In genomic region chr6:33620584-33621395, GRCh38 we compare ENCODE assay signal across 8 cellular contexts. TPM values are rescaled to one million over a fixed set of nuclear protein-coding genes. Genes with fewer than 3 reads are reported as not detected.
DNase-seq lines count a peak whose midpoint lies in the region; ATAC-seq and TF ChIP-seq lines count a peak whose summit lies in the region.

ITPR3 (plus strand) TSS chr6:33621322; CDS start chr6:33621603, 281 bp downstream.

- H3K4me3 ChIP-seq in BJ (ENCODE audit: low read depth, low read length) (peak within 1 kb of the TSS; percentile 62), HL-60 (replicated peaks; ENCODE audit: insufficient read depth, low read length) (peak within 1 kb of the TSS; percentile 44), gastrocnemius medialis (peak within 1 kb of the TSS; percentile 59 to 70 (median 68))

- H3K27ac ChIP-seq in HL-60 (replicated peaks) (no peak within 1 kb of the TSS), gastrocnemius medialis (peak within 1 kb of the TSS; percentile 73 to 78 (median 76))

- TF ChIP-seq CTCF in BJ (IDR thresholded peaks at IDR 0.05; ENCODE audit: insufficient read depth, low read depth, low read length) (no peak), HL-60 (IDR thresholded peaks at IDR 0.05; ENCODE audit: insufficient read depth, low read length) (no peak), gastrocnemius medialis (IDR thresholded peaks at IDR 0.05 in 4 of 5, conservative IDR thresholded peaks at IDR 0.05 in 1 of 5) (no peak)

- CTCF ChIA-PET in BJ (lab: Yijun Ruan, JAX) = interaction anchor here (1.1 to 3.4 kb wide), 8 partner anchors 10 to 80 kb away, joined by 3 to 14 read pairs (median 8); no protein-coding TSS in a partner anchor

- H3K27me3 ChIP-seq in BJ (ENCODE audit: control insufficient read depth, insufficient read depth, low read length) (no peaks in the 10 kb centered on the region), HL-60 (ENCODE audit: insufficient read depth, poor library complexity, severe bottlenecking) (peaks cover 23% of the 10 kb centered on the region), gastrocnemius medialis (peaks cover 6 to 7% (median 7%) of the 10 kb centered on the region in 3 donors)

- peaks cover 12 to 23% of the 10 kb centered on the region in 2 donors for H3K4me1 ChIP-seq in gastrocnemius medialis

- H3K9me3 ChIP-seq in gastrocnemius medialis = no peaks in the 10 kb centered on the region

- intact Hi-C loops in left ventricle myocardium superior (cut with micrococcal nuclease) (no loop called here), gastrocnemius medialis (cut with DNase I; ENCODE audit: low total_unique reads) (no loop called here)

- H3K36me3 ChIP-seq in BJ (ENCODE audit: control insufficient read depth, insufficient read depth, low read length) = peaks cover 3% of the 10 kb centered on the region
- H3K36me3 ChIP-seq in gastrocnemius medialis = no peaks in the 10 kb centered on the region

- DNase-seq in BJ (ENCODE audit: low read depth) = no peak
- peak in 1 of 2 experiments; percentile 17 for DNase-seq in HL-60 (ENCODE audit: low read depth in 1 of 2, low spot score in 1 of 2)
- peak; percentile 71 for DNase-seq in left ventricle myocardium superior
- DNase-seq in gastrocnemius medialis = no peak

- in situ Hi-C loops in gastrocnemius medialis (cut with MboI; ENCODE audit: low sequenced_read_pairs in 4 of 4) = no loop called here

- peak within 1 kb of the TSS; percentile 82 for H3K27ac Mint-ChIP-seq in activated naive CD8-positive, alpha-beta T cell

- peak; percentile 80 for ATAC-seq in GM19351 (IDR thresholded peaks at IDR 0.05; ENCODE audit: unreplicated experiment)
- ATAC-seq in SK-N-SH treated with all-trans-retinoic acid at 6 μM for 48 hours = peak; percentile 84
- peak; percentile 73 for ATAC-seq in left ventricle myocardium superior
- peak; percentile 47 to 75 for ATAC-seq in gastrocnemius medialis
- no peak for ATAC-seq in GM18858 (IDR thresholded peaks at IDR 0.05; ENCODE audit: unreplicated experiment)

- H3K9me3 Mint-ChIP-seq in activated naive CD8-positive, alpha-beta T cell (ENCODE audit: low read depth) = no peaks in the 10 kb centered on the region

- TF ChIP-seq POLR2A in gastrocnemius medialis (IDR thresholded peaks at IDR 0.05) = peak in 1 of 2 donors; percentile 17

- H3K4me1 Mint-ChIP-seq in activated naive CD8-positive, alpha-beta T cell (ENCODE audit: low read depth) = peaks cover 59% of the 10 kb centered on the region

- POLR2A ChIA-PET in BJ (lab: Charles Lee) = interaction anchor here (0.6 kb wide), 1 partner anchor 151 kb away, joined by 5 read pairs; no protein-coding TSS in a partner anchor

- H3K27me3 Mint-ChIP-seq in activated naive CD8-positive, alpha-beta T cell = no peaks in the 10 kb centered on the region

- peak within 1 kb of the TSS; percentile 92 for H3K4me3 Mint-ChIP-seq in activated naive CD8-positive, alpha-beta T cell

- no peaks in the 10 kb centered on the region for H3K36me3 Mint-ChIP-seq in activated naive CD8-positive, alpha-beta T cell

TF ChIP-seq in SK-N-SH treated with all-trans-retinoic acid at 6 μM for 48 hours, 23 proteins besides CTCF, POLR2A, EP300 and RAD21:
- TF ChIP-seq OSR1 (CRISPR knock-in tag; IDR thresholded peaks at IDR 0.05) (no peak), POU6F1 (CRISPR knock-in tag; IDR thresholded peaks at IDR 0.05; ENCODE audit: borderline replicate concordance, low read depth) (no peak), CSRNP3 (CRISPR knock-in tag; IDR thresholded peaks at IDR 0.05) (no peak), GLIS3 (CRISPR knock-in tag; IDR thresholded peaks at IDR 0.05) (no peak), SNAI2 (CRISPR knock-in tag; IDR thresholded peaks at IDR 0.05) (no peak), ZC3H10 (CRISPR knock-in tag; IDR thresholded peaks at IDR 0.05) (no peak), TOX (CRISPR knock-in tag; IDR thresholded peaks at IDR 0.05; ENCODE audit: borderline replicate concordance) (no peak), CREB5 (CRISPR knock-in tag; IDR thresholded peaks at IDR 0.05; ENCODE audit: low read depth) (no peak), ZNF8 (CRISPR knock-in tag; IDR thresholded peaks at IDR 0.05) (no peak), ARNTL (CRISPR knock-in tag; IDR thresholded peaks at IDR 0.05; ENCODE audit: borderline replicate concordance, low read depth) (no peak), BACH2 (CRISPR knock-in tag; IDR thresholded peaks at IDR 0.05; ENCODE audit: borderline replicate concordance) (no peak), TCF4 (CRISPR knock-in tag; IDR thresholded peaks at IDR 0.05; ENCODE audit: borderline replicate concordance) (no peak), PATZ1 (CRISPR knock-in tag; IDR thresholded peaks at IDR 0.05; ENCODE audit: borderline replicate concordance) (no peak), ZNF565 (CRISPR knock-in tag; conservative IDR thresholded peaks at IDR 0.05; ENCODE audit: low read depth) (no peak)

RNA-seq across cellular contexts. Expression of gene ITPR3, which starts in this region (rescaled TPM):
- polyA plus RNA-seq in BJ (2011; rRNA removed) = 8.6 and 16.6 TPM in 2 replicates
- polyA minus RNA-seq in BJ (2011; rRNA and poly(A)+ RNA removed) = 14.8 and 16.6 TPM in 2 replicates
- total RNA-seq in left ventricle myocardium superior = 6.1 TPM
- total RNA-seq in gastrocnemius medialis = 1 to 10 TPM; 1.9 to 6.8 (median 4.2) TPM
